Comparison of ENCODE assay signal across 17 cellular contexts in genomic region chr11:121456816-121457431, GRCh38. TPM values are rescaled to one million over a fixed set of nuclear protein-coding genes. Genes with fewer than 3 reads are reported as not detected.
A peak's percentile ranks its signal among the peaks of the same experiment; 100 is the strongest.
DNase-seq lines count a peak whose midpoint lies in the region; ATAC-seq, FAIRE-seq and TF ChIP-seq lines count a peak whose summit lies in the region.
"Had no signal": no experiment of that assay in that cellular context is flagged by ENCODE, and none has a peak within 500 bp of the region (broad histone marks: within the 10 kb centered on the region; RNA-seq: fewer than 3 reads in every experiment).

No MANE protein-coding gene starts in this region.

- H3K4me3 Mint-ChIP-seq in CD4-positive, alpha-beta T cell = peak overlapping the region; percentile 86
- peak overlapping the region in 2 of 8 donors; percentile 29 to 62 for H3K4me3 Mint-ChIP-seq in naive B cell

- H3K9me3 ChIP-seq in CD4-positive, alpha-beta T cell (ENCODE audit: control insufficient read depth, low read length) = no peaks in the 10 kb centered on the region
- no peaks in the 10 kb centered on the region for H3K9me3 ChIP-seq in uterus
- no peaks in the 10 kb centered on the region for H3K9me3 ChIP-seq in gastrocnemius medialis
- H3K9me3 ChIP-seq: BLaER1 treated with 17β-estradiol and CSF1 and Interleukin-3, amounts not matched to agents 10 nM and 100 nM; sigmoid colon; vagina had no signal

- H3K36me3 ChIP-seq in uterus = no peaks in the 10 kb centered on the region
- H3K36me3 ChIP-seq in gastrocnemius medialis = no peaks in the 10 kb centered on the region
- H3K36me3 ChIP-seq: BLaER1 treated with 17β-estradiol and CSF1 and Interleukin-3, amounts not matched to agents 10 nM and 100 nM; sigmoid colon; vagina had no signal

- peak overlapping the region; percentile 21 for H3K27ac ChIP-seq in CD4-positive, alpha-beta T cell (ENCODE audit: low read depth, low read length)
- H3K27ac ChIP-seq in uterus = no peak overlapping the region
- H3K27ac ChIP-seq in gastrocnemius medialis = no peak overlapping the region
- H3K27ac ChIP-seq: BLaER1 treated with 17β-estradiol and CSF1 and Interleukin-3, amounts not matched to agents 10 nM and 100 nM; vagina had no signal

- peak overlapping the region; percentile 93 for H3K27ac Mint-ChIP-seq in CD4-positive, alpha-beta T cell
- H3K27ac Mint-ChIP-seq in activated naive CD4-positive, alpha-beta T cell treated with anti-CD3 and anti-CD28 coated beads, Interleukin-2, amount 50 U/mL, for 72 hours = peak overlapping the region; percentile 48 to 96
- peak overlapping the region; percentile 60 to 96 (median 74) for H3K27ac Mint-ChIP-seq in naive B cell

- POLR2A ChIA-PET in CD4-positive, alpha-beta T cell (lab: Charles Lee) = interaction anchor here (0.9 to 4.3 kb wide), 8 partner anchors 8 to 164 kb away, joined by 3 to 58 read pairs (median 6); partner anchors contain the start of gene SC5D

- no peak for ATAC-seq in CD4-positive, alpha-beta T cell (ENCODE audit: poor library complexity)
- no peak for ATAC-seq in activated naive CD4-positive, alpha-beta T cell treated with anti-CD3 and anti-CD28 coated beads, Interleukin-2, amount 50 U/mL, for 72 hours
- no peak for ATAC-seq in naive B cell (ENCODE audit: low read depth in 2 of 2)
- ATAC-seq in HG03571 (IDR thresholded peaks at IDR 0.05; ENCODE audit: unreplicated experiment) = no peak
- ATAC-seq in gastrocnemius medialis = no peak

- H3K36me3 Mint-ChIP-seq in CD4-positive, alpha-beta T cell (ENCODE audit: low read depth) = peaks cover 74% of the 10 kb centered on the region
- peaks cover 26 to 44% of the 10 kb centered on the region in 2 donors for H3K36me3 Mint-ChIP-seq in activated naive CD4-positive, alpha-beta T cell treated with anti-CD3 and anti-CD28 coated beads, Interleukin-2, amount 50 U/mL, for 72 hours
- H3K36me3 Mint-ChIP-seq in naive B cell = peaks cover 0 to 4% of the 10 kb centered on the region in 2 donors

- no peak for DNase-seq in CD4-positive, alpha-beta T cell
- no peak for DNase-seq in GM19239 (ENCODE audit: insufficient read length, low spot score)
- no peak for DNase-seq in activated naive CD4-positive, alpha-beta T cell treated with anti-CD3 and anti-CD28 coated beads, Interleukin-2, amount 50 U/mL, for 72 hours (ENCODE audit: low spot score in 2 of 2)
- no peak for DNase-seq in naive B cell
- DNase-seq in uterus = no peak
- no peak for DNase-seq in gastrocnemius medialis
- DNase-seq: activated effector memory CD4-positive, alpha-beta T cell treated with Interleukin-2 at 50 U/mL for 16 hours; EL; foreskin melanocyte; IMR-90; NCI-H2171; sigmoid colon; stimulated activated CD4-positive, alpha-beta T cell treated with anti-CD3 and anti-CD28 coated beads, Interleukin-4, amount 100 ng/mL, for 1 hour had no signal

- no peaks in the 10 kb centered on the region for H3K4me1 ChIP-seq in uterus
- peaks cover 0 to 4% of the 10 kb centered on the region in 2 donors for H3K4me1 ChIP-seq in gastrocnemius medialis

- H3K4me1 Mint-ChIP-seq in CD4-positive, alpha-beta T cell (ENCODE audit: low read depth) = peaks cover 91% of the 10 kb centered on the region
- peaks cover 65 to 81% (median 73%) of the 10 kb centered on the region in 3 donors for H3K4me1 Mint-ChIP-seq in naive B cell

- intact Hi-C loops in CD4-positive, alpha-beta T cell (cut with DNase I, micrococcal nuclease) = loop anchor here in 1 of 2 experiments (10.0 kb wide), 1 partner anchor 138 kb away; no protein-coding TSS in a partner anchor
- intact Hi-C loops in uterus (cut with DNase I; ENCODE audit: low total_unique reads) = no loop called here
- intact Hi-C loops in gastrocnemius medialis (cut with DNase I; ENCODE audit: low total_unique reads) = no loop called here

- no peaks in the 10 kb centered on the region for H3K27me3 ChIP-seq in CD4-positive, alpha-beta T cell (ENCODE audit: control insufficient read depth, insufficient read depth, low read length)
- no peaks in the 10 kb centered on the region for H3K27me3 ChIP-seq in uterus
- H3K27me3 ChIP-seq in gastrocnemius medialis = peaks cover 0 to 4% (median 0%) of the 10 kb centered on the region in 3 donors
- H3K27me3 ChIP-seq: sigmoid colon, vagina had no signal

- no peak for TF ChIP-seq CTCF in CD4-positive, alpha-beta T cell (IDR thresholded peaks at IDR 0.05)
- no peak for TF ChIP-seq CTCF in uterus (IDR thresholded peaks at IDR 0.05)
- TF ChIP-seq CTCF in gastrocnemius medialis (IDR thresholded peaks at IDR 0.05 in 4 of 5, conservative IDR thresholded peaks at IDR 0.05 in 1 of 5) = no peak

- TF ChIP-seq POLR2A in uterus (IDR thresholded peaks at IDR 0.05) = no peak
- no peak for TF ChIP-seq POLR2A in gastrocnemius medialis (IDR thresholded peaks at IDR 0.05)

- H3K4me3 ChIP-seq in uterus (no peak overlapping the region), gastrocnemius medialis (no peak overlapping the region)
- H3K4me3 ChIP-seq: BLaER1 treated with 17β-estradiol and CSF1 and Interleukin-3, amounts not matched to agents 10 nM and 100 nM; lung; sigmoid colon; vagina had no signal

- CTCF ChIA-PET in CD4-positive, alpha-beta T cell (lab: Charles Lee) = interaction anchor here (0.9 to 1.5 kb wide), 2 partner anchors 10 to 11 kb away, joined by 3 to 4 read pairs; no protein-coding TSS in a partner anchor

- FAIRE-seq in GM19239 (lab: Jason Lieb, UNC) = peak; percentile 33

- H3K9me3 Mint-ChIP-seq in CD4-positive, alpha-beta T cell = no peaks in the 10 kb centered on the region
- H3K9me3 Mint-ChIP-seq in activated naive CD4-positive, alpha-beta T cell treated with anti-CD3 and anti-CD28 coated beads, Interleukin-2, amount 50 U/mL, for 72 hours = no peaks in the 10 kb centered on the region
- no peaks in the 10 kb centered on the region for H3K9me3 Mint-ChIP-seq in naive B cell

- in situ Hi-C loops in gastrocnemius medialis (cut with MboI; ENCODE audit: low sequenced_read_pairs in 4 of 4) = no loop called here

- H3K27me3 Mint-ChIP-seq in CD4-positive, alpha-beta T cell = no peaks in the 10 kb centered on the region
- H3K27me3 Mint-ChIP-seq in naive B cell = no peaks in the 10 kb centered on the region

RNA-seq across cellular contexts. Expression of gene SORL1, which starts 4.8 kb away (rescaled TPM):
- 100 to 1,000 TPM; 235 to 241 TPM for total RNA-seq in CD4-positive, alpha-beta T cell
- 100 to 1,000 TPM in 1 of 2 donors, 10 to 100 TPM in 1; 90.4 to 139 TPM for total RNA-seq in activated naive CD4-positive, alpha-beta T cell treated with anti-CD3 and anti-CD28 coated beads, Interleukin-2, amount 50 U/mL, for 72 hours
- polyA plus RNA-seq in naive B cell (ENCODE audit: low read depth in 6 of 6) = 100 to 1,000 TPM in 1 of 6 donors, 10 to 100 TPM in 5; 61.7 to 102 (median 83.8) TPM
- total RNA-seq in uterus = 10 to 100 TPM in 3 of 4 donors, 1 to 10 TPM in 1; 7.6 to 42.6 (median 17.2) TPM
- 1 to 10 TPM in 3 of 4 donors, under 1 TPM in 1; 0.78 to 2.7 (median 2.3) TPM for total RNA-seq in gastrocnemius medialis
